In genomic region chr15:100959066-100960050, GRCh38 we compare ENCODE assay signal across 18 cellular contexts. TPM values are rescaled to one million over a fixed set of nuclear protein-coding genes. Genes with fewer than 3 reads are reported as not detected.
DNase-seq lines count a peak whose midpoint lies in the region; ATAC-seq and TF ChIP-seq lines count a peak whose summit lies in the region.
"Had no signal": no experiment of that assay in that cellular context is flagged by ENCODE, and none has a peak within 500 bp of the region (broad histone marks: within the 10 kb centered on the region; RNA-seq: fewer than 3 reads in every experiment).

No MANE protein-coding gene starts in this region.

- no peaks in the 10 kb centered on the region for H4K20me1 ChIP-seq in PC-9 (ENCODE audit: insufficient read depth)
- H4K20me1 ChIP-seq in fibroblast of lung (ENCODE audit: control insufficient read depth, extremely low read depth, insufficient read depth, low read length), result no peaks in the 10 kb centered on the region

- no peak overlapping the region for H3K9ac ChIP-seq in fibroblast of lung (ENCODE audit: insufficient read depth, low read length)

- H3K79me2 ChIP-seq in PC-9 (ENCODE audit: low read depth), result peaks cover 4% of the 10 kb centered on the region; the same call in 1 of the 2 replicates
- no peaks in the 10 kb centered on the region for H3K79me2 ChIP-seq in fibroblast of lung (ENCODE audit: control insufficient read depth, insufficient read depth, low read length)

- peak overlapping the region; percentile 70; the same call in 1 of the 2 replicates for H3K27ac ChIP-seq in PC-9
- no peak overlapping the region for H3K27ac ChIP-seq in fibroblast of lung (ENCODE audit: insufficient read depth, low read length)
- H3K27ac ChIP-seq in spleen, result peak overlapping the region in 3 of 8 donors; percentile 31 to 41 (median 39)
- H3K27ac ChIP-seq: gastrocnemius medialis, pancreas, transverse colon had no signal

- H3K4me1 ChIP-seq in PC-9 (replicated peaks; ENCODE audit: insufficient read depth), result peaks cover 27% of the 10 kb centered on the region
- no peaks in the 10 kb centered on the region for H3K4me1 ChIP-seq in fibroblast of lung (ENCODE audit: control insufficient read depth, extremely low read depth, insufficient read depth, low read length)
- peaks cover 6 to 30% (median 20%) of the 10 kb centered on the region in 6 donors for H3K4me1 ChIP-seq in spleen
- H3K4me1 ChIP-seq: gastrocnemius medialis, pancreas had no signal

- H3F3A ChIP-seq in PC-9 (ENCODE audit: insufficient read depth, low read depth), result peaks cover 7% of the 10 kb centered on the region; the same call in 1 of the 2 replicates

- H3K27me3 ChIP-seq in PC-9 (ENCODE audit: insufficient read depth, low read depth) (no peaks in the 10 kb centered on the region), fibroblast of lung (ENCODE audit: control insufficient read depth, insufficient read depth, low read length) (no peaks in the 10 kb centered on the region), spleen (replicated peaks in 1 of 7) (peaks cover 0 to 7% (median 0%) of the 10 kb centered on the region in 7 donors)
- H3K27me3 ChIP-seq: gastrocnemius medialis, pancreas, transverse colon had no signal

- H2AFZ ChIP-seq in PC-9 (peak overlapping the region; percentile 20; the same call in 1 of the 2 replicates), fibroblast of lung (ENCODE audit: low read length) (no peak overlapping the region)

- H3K36me3 ChIP-seq in PC-9 (ENCODE audit: low read depth), result no peaks in the 10 kb centered on the region
- H3K36me3 ChIP-seq in fibroblast of lung (ENCODE audit: control insufficient read depth, insufficient read depth, low read length), result no peaks in the 10 kb centered on the region
- H3K36me3 ChIP-seq in spleen, result peaks cover 0 to 14% (median 0%) of the 10 kb centered on the region in 6 donors
- H3K36me3 ChIP-seq: gastrocnemius medialis, pancreas, transverse colon had no signal

- TF ChIP-seq POLR2A in spleen (IDR thresholded peaks at IDR 0.05), result no peak

- H3K9me3 ChIP-seq in PC-9 (ENCODE audit: insufficient read depth, low read depth) (no peaks in the 10 kb centered on the region), fibroblast of lung (ENCODE audit: control insufficient read depth, insufficient read depth, low read depth, low read length) (no peaks in the 10 kb centered on the region), spleen (no peaks in the 10 kb centered on the region)
- H3K9me3 ChIP-seq: gastrocnemius medialis, pancreas, transverse colon had no signal

- 46 to 67% (median 52%) methylated on average over 14 of the region's 14 CpGs for WGBS in spleen, 5 donors

- H3K4me2 ChIP-seq in PC-9 (peak overlapping the region; percentile 61), fibroblast of lung (ENCODE audit: extremely low read depth, insufficient read depth, low read length) (peak overlapping the region; percentile 67)

- H3K4me3 ChIP-seq in PC-9, result no peak overlapping the region
- no peak overlapping the region for H3K4me3 ChIP-seq in fibroblast of lung (replicated peaks in 1 of 4; ENCODE audit: control extremely low read depth in 1 of 4, insufficient read depth in 1 of 4, low read depth in 3 of 4, low read length in 4 of 4)
- no peak overlapping the region for H3K4me3 ChIP-seq in spleen
- H3K4me3 ChIP-seq: gastrocnemius medialis, pancreas, transverse colon had no signal

- TF ChIP-seq CTCF in PC-9 (conservative IDR thresholded peaks at IDR 0.05) (no peak), fibroblast of lung (conservative IDR thresholded peaks at IDR 0.05 in 1 of 2, IDR thresholded peaks at IDR 0.05 in 1 of 2; ENCODE audit: low read depth in 1 of 2, low read length in 2 of 2) (no peak), spleen (IDR thresholded peaks at IDR 0.05 in 8 of 11, conservative IDR thresholded peaks at IDR 0.05 in 3 of 11) (no peak)

- DNase-seq in H4 (ENCODE audit: low spot score), result peak; percentile 22
- peak in 1 of 2 experiments; percentile 26 for DNase-seq in PC-9
- peak in 1 of 2 donors; percentile 19 for DNase-seq in fibroblast of lung (ENCODE audit: low read depth in 2 of 2)
- peak; percentile 78 for DNase-seq in spleen
- DNase-seq in NCI-H446 (lab: John Stamatoyannopoulos, UW), result no peak
- no peak for DNase-seq in activated CD4-positive, alpha-beta T cell treated with anti-CD3 and anti-CD28 coated beads, Interleukin-2, amount 50 U/mL, for 4 hours
- no peak for DNase-seq in iPS-NIHi11 (ENCODE audit: low spot score)
- DNase-seq: activated naive CD4-positive, alpha-beta T cell treated with Interleukin-2 at 50 U/mL for 16 hours; C1 segment of cervical spinal cord; DND-41; effector memory CD8-positive, alpha-beta T cell; gastrocnemius medialis; NCI-H1694 treated with DMSO at 0.1 percent for 48 hours; pancreas; SHP77; stimulated activated CD8-positive, alpha-beta memory T cell treated with anti-CD3 and anti-CD28 coated beads, Interleukin-4, amount 100 ng/mL, for 48 hours; transverse colon had no signal

- intact Hi-C loops in PC-9 (cut with micrococcal nuclease; ENCODE audit: unreplicated experiment), result no loop called here
- intact Hi-C loops in spleen (cut with DNase I; ENCODE audit: low total_unique reads), result no loop called here

- CTCF ChIA-PET in PC-9 (lab: Charles Lee), result no interaction called here

- no peak for ATAC-seq in HG03175 (IDR thresholded peaks at IDR 0.05; ENCODE audit: unreplicated experiment)
- ATAC-seq: effector memory CD8-positive, alpha-beta T cell; gastrocnemius medialis had no signal

- no peaks in the 10 kb centered on the region; the same call in 1 of the 2 replicates for H3K9me2 ChIP-seq in PC-9 (ENCODE audit: insufficient read depth)

- no TSS peak for BruUV-seq in PC-9 (replicated peaks; lab: Mats Ljungman, UMichigan)

- POLR2A ChIA-PET in PC-9 (lab: Charles Lee; ENCODE audit: unreplicated experiment), result no interaction called here

RNA-seq across cellular contexts. Expression of gene LRRK1, which starts 40.2 kb away (rescaled TPM):
- total RNA-seq in H4 (2014; rRNA removed; shearing (Covaris generic)), result 1.4 and 2.9 TPM in 2 replicates
- total RNA-seq in PC-9 (2021) (15.7 and 22.4 TPM in 2 replicates), fibroblast of lung (8.7 and 12.2 TPM in 2 replicates), spleen (10 to 100 TPM; 31.3 to 60.2 (median 49.9) TPM)
- polyA plus RNA-seq in fibroblast of lung (3.8 and 6.6 TPM in 2 replicates), spleen (10 to 100 TPM; 12.0 to 23.6 (median 12.8) TPM)
- 6.0 and 9.1 TPM in 2 replicates for polyA plus RNA-seq in fibroblast of lung (2012)
- 15.3 and 25.1 TPM in 2 replicates for polyA minus RNA-seq in fibroblast of lung (ENCODE audit: low replicate concordance)

Comparison
In these comparisons a context has a peak if more than half of its experiments do, and no peak if none do; other contexts are left out.
1. DNase-seq: peak in H4 (single experiment) and spleen (single experiment); none in NCI-H446 (0 of 2), activated CD4-positive, alpha-beta T cell treated with anti-CD3 and anti-CD28 coated beads, Interleukin-2, amount 50 U/mL, for 4 hours (0 of 2) and iPS-NIHi11 (single experiment).